ENCODE assay signal across 8 cellular contexts in genomic region chr11:72240461-72241289, GRCh38. TPM values are rescaled to one million over a fixed set of nuclear protein-coding genes. Genes with fewer than 3 reads are reported as not detected.
DNase-seq lines count a peak whose midpoint lies in the region; ATAC-seq lines count a peak whose summit lies in the region.

No MANE protein-coding gene starts in this region.

- no peak for ATAC-seq in activated CD8-positive, alpha-beta T cell treated with anti-CD3 and anti-CD28 coated beads, Interleukin-2, amount 10 ng/mL, durations not matched to agents 7 days and 5 days
- ATAC-seq in stimulated activated effector memory CD8-positive, alpha-beta T cell treated with anti-CD3 and anti-CD28 coated beads, Interleukin-12 subunit alpha, Interleukin-12 subunit beta, amount 100 ng/mL, for 72 hours = peak; percentile 14
- no peak for ATAC-seq in HG03045 (IDR thresholded peaks at IDR 0.05; ENCODE audit: unreplicated experiment)
- no peak for ATAC-seq in HG02678 (IDR thresholded peaks at IDR 0.05; ENCODE audit: unreplicated experiment)
- no peak for ATAC-seq in HG03025 (IDR thresholded peaks at IDR 0.05; ENCODE audit: low FRiP score, unreplicated experiment)

- H3K4me3 Mint-ChIP-seq in activated CD8-positive, alpha-beta T cell treated with anti-CD3 and anti-CD28 coated beads, Interleukin-2, amount 10 ng/mL, durations not matched to agents 7 days and 5 days = peak overlapping the region; percentile 57
- H3K4me3 Mint-ChIP-seq in stimulated activated effector memory CD8-positive, alpha-beta T cell treated with anti-CD3 and anti-CD28 coated beads, Interleukin-12 subunit alpha, Interleukin-12 subunit beta, amount 100 ng/mL, for 72 hours = peak overlapping the region; percentile 63

- H3K4me3 ChIP-seq in iPS-18c (ENCODE audit: insufficient read depth, low read depth, low read length) = peak overlapping the region; percentile 44

- POLR2A ChIA-PET in activated CD8-positive, alpha-beta T cell treated with anti-CD3 and anti-CD28 coated beads, Interleukin-2, amount 10 ng/mL, durations not matched to agents 7 days and 5 days (lab: Charles Lee) = interaction anchor here (0.8 to 1.1 kb wide), 2 partner anchors 16 to 190 kb away, joined by 3 to 4 read pairs; partner anchors contain the start of gene INPPL1

- H3K36me3 Mint-ChIP-seq in activated CD8-positive, alpha-beta T cell treated with anti-CD3 and anti-CD28 coated beads, Interleukin-2, amount 10 ng/mL, durations not matched to agents 7 days and 5 days (ENCODE audit: low read depth) = peaks cover 20% of the 10 kb centered on the region
- H3K36me3 Mint-ChIP-seq in stimulated activated effector memory CD8-positive, alpha-beta T cell treated with anti-CD3 and anti-CD28 coated beads, Interleukin-12 subunit alpha, Interleukin-12 subunit beta, amount 100 ng/mL, for 72 hours = peaks cover 14% of the 10 kb centered on the region

- H3K4me1 Mint-ChIP-seq in activated CD8-positive, alpha-beta T cell treated with anti-CD3 and anti-CD28 coated beads, Interleukin-2, amount 10 ng/mL, durations not matched to agents 7 days and 5 days (ENCODE audit: low read depth) = peaks cover 25% of the 10 kb centered on the region
- H3K4me1 Mint-ChIP-seq in stimulated activated effector memory CD8-positive, alpha-beta T cell treated with anti-CD3 and anti-CD28 coated beads, Interleukin-12 subunit alpha, Interleukin-12 subunit beta, amount 100 ng/mL, for 72 hours = peaks cover 53% of the 10 kb centered on the region

- no peaks in the 10 kb centered on the region for H3K9me3 Mint-ChIP-seq in activated CD8-positive, alpha-beta T cell treated with anti-CD3 and anti-CD28 coated beads, Interleukin-2, amount 10 ng/mL, durations not matched to agents 7 days and 5 days (ENCODE audit: insufficient read depth)
- H3K9me3 Mint-ChIP-seq in stimulated activated effector memory CD8-positive, alpha-beta T cell treated with anti-CD3 and anti-CD28 coated beads, Interleukin-12 subunit alpha, Interleukin-12 subunit beta, amount 100 ng/mL, for 72 hours = no peaks in the 10 kb centered on the region

- H3K9me3 ChIP-seq in iPS-18c (ENCODE audit: control insufficient read depth, insufficient read depth, low read length) = no peaks in the 10 kb centered on the region

- CTCF ChIA-PET in activated CD8-positive, alpha-beta T cell treated with anti-CD3 and anti-CD28 coated beads, Interleukin-2, amount 10 ng/mL, durations not matched to agents 7 days and 5 days (lab: Charles Lee) = interaction anchor here (0.7 to 2.0 kb wide), 4 partner anchors 57 to 194 kb away, joined by 3 to 15 read pairs (median 5); partner anchors contain the start of gene CLPB

- H3K27ac Mint-ChIP-seq in activated CD8-positive, alpha-beta T cell treated with anti-CD3 and anti-CD28 coated beads, Interleukin-2, amount 10 ng/mL, durations not matched to agents 7 days and 5 days = no peak overlapping the region
- H3K27ac Mint-ChIP-seq in stimulated activated effector memory CD8-positive, alpha-beta T cell treated with anti-CD3 and anti-CD28 coated beads, Interleukin-12 subunit alpha, Interleukin-12 subunit beta, amount 100 ng/mL, for 72 hours = no peak overlapping the region

- peak; percentile 14 for DNase-seq in NCI-H1092 treated with DMSO at 0.1 percent for 48 hours (lab: John Stamatoyannopoulos, UW)
- DNase-seq in NCI-H1092 (lab: John Stamatoyannopoulos, UW) = no peak
- DNase-seq in activated CD8-positive, alpha-beta T cell treated with anti-CD3 and anti-CD28 coated beads, Interleukin-2, amount 10 ng/mL, durations not matched to agents 7 days and 5 days = no peak
- DNase-seq in stimulated activated effector memory CD8-positive, alpha-beta T cell treated with anti-CD3 and anti-CD28 coated beads, Interleukin-12 subunit alpha, Interleukin-12 subunit beta, amount 100 ng/mL, for 72 hours (ENCODE audit: low spot score in 2 of 2) = peak in 1 of 2 donors; percentile 58

- H3K27me3 Mint-ChIP-seq in activated CD8-positive, alpha-beta T cell treated with anti-CD3 and anti-CD28 coated beads, Interleukin-2, amount 10 ng/mL, durations not matched to agents 7 days and 5 days (ENCODE audit: low read depth) = peaks cover 49% of the 10 kb centered on the region

RNA-seq across cellular contexts. Expression of gene PHOX2A, which starts 3.3 kb away (rescaled TPM):
- not detected for total RNA-seq in activated CD8-positive, alpha-beta T cell treated with anti-CD3 and anti-CD28 coated beads, Interleukin-2, amount 10 ng/mL, durations not matched to agents 7 days and 5 days

RNA-seq across cellular contexts. Expression of gene INPPL1, which starts 16.1 kb away (rescaled TPM):
- total RNA-seq in activated CD8-positive, alpha-beta T cell treated with anti-CD3 and anti-CD28 coated beads, Interleukin-2, amount 10 ng/mL, durations not matched to agents 7 days and 5 days = 100 to 1,000 TPM; 141 to 147 TPM

RNA-seq across cellular contexts. Expression of gene FOLR2, which starts 24.1 kb away (rescaled TPM):
- total RNA-seq in activated CD8-positive, alpha-beta T cell treated with anti-CD3 and anti-CD28 coated beads, Interleukin-2, amount 10 ng/mL, durations not matched to agents 7 days and 5 days = not detected

RNA-seq across cellular contexts. Expression of gene FOLR1, which starts 48.7 kb away (rescaled TPM):
- not detected for total RNA-seq in activated CD8-positive, alpha-beta T cell treated with anti-CD3 and anti-CD28 coated beads, Interleukin-2, amount 10 ng/mL, durations not matched to agents 7 days and 5 days
